Comparison of ENCODE assay signal across 13 cellular contexts in the genomic region with DNA sequence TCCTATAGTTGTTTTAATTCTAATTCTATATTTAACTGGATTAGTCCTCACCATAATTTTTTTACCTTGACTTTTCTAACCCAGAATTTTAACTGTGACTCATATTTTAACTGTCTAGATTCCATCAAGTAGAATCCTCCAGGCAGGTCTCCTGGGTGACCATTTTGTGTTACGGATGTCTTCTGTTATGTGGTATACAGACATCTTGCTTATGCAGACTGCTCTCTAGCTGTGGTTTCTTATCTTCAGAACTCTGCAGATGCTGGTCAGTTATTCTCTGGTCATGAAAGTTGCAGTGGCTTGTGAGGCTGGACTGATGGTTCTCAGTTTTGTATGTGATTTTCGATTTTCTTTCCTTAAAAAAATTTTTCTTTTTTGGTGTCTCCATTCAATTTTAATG.
DNase-seq lines count a peak whose midpoint lies in the region; ATAC-seq and TF ChIP-seq lines count a peak whose summit lies in the region.
"Had no signal": no experiment of that assay in that cellular context is flagged by ENCODE, and none has a peak within 500 bp of the region (broad histone marks: within the 10 kb centered on the region; RNA-seq: fewer than 3 reads in every experiment).

No MANE protein-coding gene starts in this region.

- H2AFZ ChIP-seq in MM.1S (ENCODE audit: low read length) = no peak overlapping the region
- no peak overlapping the region for H2AFZ ChIP-seq in GM23338

- in situ Hi-C loops in GM13977 (cut with MboI; ENCODE audit: low pct_unique_long_range_greater_than_20kb, low sequenced_read_pairs, unreplicated experiment) = no loop called here

- intact Hi-C loops in Caco-2 (cut with micrococcal nuclease; ENCODE audit: unreplicated experiment) = no loop called here

- no peak overlapping the region for H3K9ac ChIP-seq in MM.1S (ENCODE audit: low read length)

- H3K9me3 Mint-ChIP-seq in Caco-2 (ENCODE audit: unreplicated experiment) (no peaks in the 10 kb centered on the region), GM23338 (no peaks in the 10 kb centered on the region)

- H3K4me3 ChIP-seq in MM.1S (ENCODE audit: low read length) (no peak overlapping the region), Caco-2 (ENCODE audit: low read depth, low read length) (no peak overlapping the region), GM23338 (no peak overlapping the region)
- H3K4me3 ChIP-seq: suprapubic skin had no signal

- no TSS peak for BruUV-seq in Caco-2 (replicated peaks; lab: Mats Ljungman, UMichigan)

- no peak overlapping the region for H3K4me2 ChIP-seq in MM.1S (ENCODE audit: low read depth, low read length)
- H3K4me2 ChIP-seq in GM23338 = no peak overlapping the region

- H3K4me1 ChIP-seq in MM.1S (ENCODE audit: low read length) (peaks cover 11% of the 10 kb centered on the region), Caco-2 (peaks cover 9% of the 10 kb centered on the region; the same call in 1 of the 2 replicates), GM23338 (ENCODE audit: insufficient read depth) (peaks cover 16% of the 10 kb centered on the region)

- no peaks in the 10 kb centered on the region for H3K27me3 ChIP-seq in MM.1S (replicated peaks; ENCODE audit: insufficient read depth, low read length)
- no peaks in the 10 kb centered on the region for H3K27me3 ChIP-seq in Caco-2 (replicated peaks; ENCODE audit: control insufficient read depth, insufficient read depth, low read length)
- no peaks in the 10 kb centered on the region for H3K27me3 ChIP-seq in GM23338 (ENCODE audit: insufficient read depth)
- H3K27me3 ChIP-seq: suprapubic skin had no signal

- peaks cover 14% of the 10 kb centered on the region for H3K4me1 Mint-ChIP-seq in Caco-2 (ENCODE audit: low read depth, unreplicated experiment)
- peaks cover 10% of the 10 kb centered on the region for H3K4me1 Mint-ChIP-seq in GM23338

- H3K36me3 Mint-ChIP-seq in Caco-2 (ENCODE audit: insufficient read depth, unreplicated experiment) (no peaks in the 10 kb centered on the region), GM23338 (ENCODE audit: low read depth) (no peaks in the 10 kb centered on the region)

- no peaks in the 10 kb centered on the region for H3K36me3 ChIP-seq in MM.1S (replicated peaks; ENCODE audit: insufficient read depth, low read length)
- H3K36me3 ChIP-seq in Caco-2 (ENCODE audit: control insufficient read depth, insufficient read depth, low read length) = no peaks in the 10 kb centered on the region
- H3K36me3 ChIP-seq in GM23338 (ENCODE audit: insufficient read depth) = no peaks in the 10 kb centered on the region
- H3K36me3 ChIP-seq: suprapubic skin had no signal

- POLR2A ChIA-PET in Caco-2 (lab: Charles Lee) = no interaction called here

- H3F3A ChIP-seq in MM.1S (ENCODE audit: insufficient read depth, low read length) (0 out of 2 replicates have a peak, but pooled peaks cover 3% of the 10 kb centered on the region), GM23338 (replicated peaks; ENCODE audit: low read depth) (no peaks in the 10 kb centered on the region)

- H3K9me2 ChIP-seq in MM.1S (replicated peaks; ENCODE audit: insufficient read depth, low read length) (no peaks in the 10 kb centered on the region), GM23338 (ENCODE audit: insufficient read depth) (no peaks in the 10 kb centered on the region)

- H3K27me3 Mint-ChIP-seq in Caco-2 (ENCODE audit: insufficient read depth, unreplicated experiment) (no peaks in the 10 kb centered on the region), GM23338 (ENCODE audit: insufficient read depth, low read depth, poor library complexity) (no peaks in the 10 kb centered on the region)

- no peak overlapping the region for H3K4me3 Mint-ChIP-seq in Caco-2 (ENCODE audit: unreplicated experiment)
- no peak overlapping the region for H3K4me3 Mint-ChIP-seq in GM23338

- CTCF ChIA-PET in Caco-2 (lab: Charles Lee) = no interaction called here

- H3K79me2 ChIP-seq in MM.1S (ENCODE audit: low read length) (no peaks in the 10 kb centered on the region), GM23338 (replicated peaks; ENCODE audit: insufficient read depth) (no peaks in the 10 kb centered on the region)

- TF ChIP-seq CTCF in GM13977 (IDR thresholded peaks at IDR 0.05; ENCODE audit: extremely low read depth, insufficient read depth, missing control alignments) (no peak), MM.1S (IDR thresholded peaks at IDR 0.05; ENCODE audit: low read length) (no peak), Caco-2 (IDR thresholded peaks at IDR 0.05; ENCODE audit: insufficient read depth in 1 of 2, low read depth in 1 of 2, low read length in 1 of 2, severe bottlenecking in 1 of 2, unreplicated experiment in 1 of 2) (no peak), GM23338 (conservative IDR thresholded peaks at IDR 0.05; ENCODE audit: low read depth in 2 of 2) (no peak)

- DNase-seq in GM13977 (ENCODE audit: low spot score) (peak; percentile 10), MM.1S (peak; percentile 73), fibroblast of peridontal ligament (ENCODE audit: extremely low read depth) (peak; percentile 13), Caco-2 (no peak), HCEC 1CT (no peak), GM23338 (ENCODE audit: low spot score) (no peak), SHP77 treated with DMSO at 0.1 percent for 48 hours (lab: John Stamatoyannopoulos, UW) (no peak)
- DNase-seq: activated T-cell treated with anti-CD3 and anti-CD28 coated beads, Interleukin-2, amount 50 U/mL, for 1 hour; aorta; midbrain; RPMI8226 had no signal

- H3K27ac Mint-ChIP-seq in Caco-2 (ENCODE audit: unreplicated experiment) (no peak overlapping the region), GM23338 (no peak overlapping the region)

- H4K20me1 ChIP-seq in MM.1S (ENCODE audit: insufficient read depth, low read length) (no peaks in the 10 kb centered on the region), GM23338 (replicated peaks; ENCODE audit: insufficient read depth) (no peaks in the 10 kb centered on the region)

- no peaks in the 10 kb centered on the region for H3K9me3 ChIP-seq in MM.1S (replicated peaks; ENCODE audit: insufficient read depth, low read length)
- H3K9me3 ChIP-seq in Caco-2 = no peaks in the 10 kb centered on the region
- H3K9me3 ChIP-seq: suprapubic skin had no signal

- ATAC-seq in GM21619 (IDR thresholded peaks at IDR 0.05; ENCODE audit: unreplicated experiment) (peak; percentile 78), GM23338 (no peak)

- peak overlapping the region; percentile 11; the same call in 1 of the 2 replicates for H3K27ac ChIP-seq in MM.1S (ENCODE audit: low read length)
- no peak overlapping the region for H3K27ac ChIP-seq in GM23338 (ENCODE audit: low read depth)
- H3K27ac ChIP-seq: suprapubic skin had no signal

TF ChIP-seq in GM23338, 12 proteins besides CTCF, POLR2A, EP300 and RAD21 (continues in another document):
- no peak for TF ChIP-seq STAT1 (IDR thresholded peaks at IDR 0.05; ENCODE audit: unreplicated experiment)
- no peak for TF ChIP-seq POLR2AphosphoS5 (IDR thresholded peaks at IDR 0.05; ENCODE audit: low read depth)
- TF ChIP-seq, protein P1, sequence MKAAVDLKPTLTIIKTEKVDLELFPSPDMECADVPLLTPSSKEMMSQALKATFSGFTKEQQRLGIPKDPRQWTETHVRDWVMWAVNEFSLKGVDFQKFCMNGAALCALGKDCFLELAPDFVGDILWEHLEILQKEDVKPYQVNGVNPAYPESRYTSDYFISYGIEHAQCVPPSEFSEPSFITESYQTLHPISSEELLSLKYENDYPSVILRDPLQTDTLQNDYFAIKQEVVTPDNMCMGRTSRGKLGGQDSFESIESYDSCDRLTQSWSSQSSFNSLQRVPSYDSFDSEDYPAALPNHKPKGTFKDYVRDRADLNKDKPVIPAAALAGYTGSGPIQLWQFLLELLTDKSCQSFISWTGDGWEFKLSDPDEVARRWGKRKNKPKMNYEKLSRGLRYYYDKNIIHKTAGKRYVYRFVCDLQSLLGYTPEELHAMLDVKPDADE (IDR thresholded peaks at IDR 0.05) = no peak
- TF ChIP-seq ZNF114 (CRISPR knock-in tag; IDR thresholded peaks at IDR 0.05) = no peak
- no peak for TF ChIP-seq NANOG (IDR thresholded peaks at IDR 0.05; ENCODE audit: borderline replicate concordance)

Comparison
In these comparisons a context has a peak if more than half of its experiments do, and no peak if none do; other contexts are left out.
1. DNase-seq: peak in GM13977 (single experiment), MM.1S (single experiment) and fibroblast of peridontal ligament (single experiment); none in Caco-2 (0 of 2), HCEC 1CT (single experiment), GM23338 (single experiment) and SHP77 treated with DMSO at 0.1 percent for 48 hours (single experiment).